Comparison of ENCODE assay signal across 9 cellular contexts in the genomic region with DNA sequence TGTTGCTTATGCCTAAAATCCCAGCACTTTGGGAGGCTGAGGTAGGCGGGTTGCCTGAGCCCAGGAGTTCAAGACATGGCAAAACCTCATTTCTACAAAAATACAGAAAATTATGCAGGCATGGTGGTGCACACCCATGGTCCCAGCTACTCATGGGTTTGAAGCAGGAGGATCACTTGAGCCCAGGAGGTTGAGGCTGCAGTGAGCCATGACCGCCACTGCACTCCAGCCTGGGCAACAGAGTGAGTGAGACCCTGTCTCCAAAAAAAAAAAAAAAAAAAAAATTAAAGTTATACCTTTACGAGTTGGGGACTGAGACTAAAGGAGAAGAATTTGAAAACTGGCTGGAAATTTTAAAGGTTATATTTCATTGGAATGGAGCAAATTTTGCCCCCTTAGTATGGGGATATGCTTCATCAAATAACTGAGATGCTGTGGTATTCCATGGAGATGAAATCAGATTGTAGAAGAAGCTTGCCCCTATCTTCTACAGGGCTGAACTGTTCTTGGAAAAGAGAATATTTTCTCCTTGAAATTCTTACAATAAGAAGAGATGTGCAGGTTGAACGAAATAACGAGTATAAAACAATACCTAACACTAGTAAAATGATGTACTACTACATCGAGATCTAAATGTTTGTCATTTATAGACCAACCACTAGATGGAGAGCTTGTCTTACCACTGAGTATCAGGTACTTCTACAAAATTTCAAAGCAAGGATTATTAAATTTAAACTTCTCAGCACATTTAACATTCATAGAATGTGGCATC. TPM values are rescaled to one million over a fixed set of nuclear protein-coding genes. Genes with fewer than 3 reads are reported as not detected.
A peak's percentile ranks its signal among the peaks of the same experiment; 100 is the strongest.
DNase-seq lines count a peak whose midpoint lies in the region; ATAC-seq and TF ChIP-seq lines count a peak whose summit lies in the region.
"Had no signal": no experiment of that assay in that cellular context is flagged by ENCODE, and none has a peak within 500 bp of the region (broad histone marks: within the 10 kb centered on the region; RNA-seq: fewer than 3 reads in every experiment).

No MANE protein-coding gene starts in this region.

- no peak for TF ChIP-seq POLR2A in lower leg skin (IDR thresholded peaks at IDR 0.05)

- peak in 1 of 2 experiments; percentile 32 for DNase-seq in Caco-2
- DNase-seq in NOMO-1 treated with dmso at 0.1 percent for 144 hours (lab: John Stamatoyannopoulos, UW; ENCODE audit: unreplicated experiment): peak; percentile 6
- no peak for DNase-seq in central memory CD8-positive, alpha-beta T cell (ENCODE audit: low spot score in 2 of 2)
- no peak for DNase-seq in lung (ENCODE audit: low spot score)
- no peak for DNase-seq in lower leg skin (ENCODE audit: low spot score in 2 of 2)
- no peak for DNase-seq in activated CD4-positive, alpha-beta T cell treated with anti-CD3 and anti-CD28 coated beads, Interleukin-2, amount 50 U/mL, for 48 hours

- no peak overlapping the region for H3K27ac ChIP-seq in lung (ENCODE audit: low read depth in 1 of 2, low read length in 1 of 2)
- H3K27ac ChIP-seq: neutrophil had no signal

- H3K4me1 ChIP-seq in Caco-2: no peaks in the 10 kb centered on the region
- no peaks in the 10 kb centered on the region for H3K4me1 ChIP-seq in lung (ENCODE audit: control insufficient read depth in 2 of 2, insufficient read depth in 2 of 2, low read length in 2 of 2)

- no peaks in the 10 kb centered on the region for H3K9me3 Mint-ChIP-seq in Caco-2 (ENCODE audit: unreplicated experiment)
- H3K9me3 Mint-ChIP-seq in central memory CD8-positive, alpha-beta T cell: no peaks in the 10 kb centered on the region

- no peaks in the 10 kb centered on the region for H3K36me3 ChIP-seq in Caco-2 (ENCODE audit: control insufficient read depth, insufficient read depth, low read length)
- H3K36me3 ChIP-seq in lung (ENCODE audit: control insufficient read depth in 2 of 2, insufficient read depth in 2 of 2, low read length in 2 of 2): no peaks in the 10 kb centered on the region
- H3K36me3 ChIP-seq: neutrophil had no signal

- intact Hi-C loops in Caco-2 (cut with micrococcal nuclease; ENCODE audit: unreplicated experiment) (loop anchor here (1.0 to 2.0 kb wide), 6 partner anchors 82 to 1000 kb away; partner anchors contain the start of gene KIFAP3), lower leg skin (cut with DNase I; ENCODE audit: low total_unique reads) (no loop called here)

- no TSS peak for BruUV-seq in Caco-2 (replicated peaks; lab: Mats Ljungman, UMichigan)

- POLR2A ChIA-PET in Caco-2 (lab: Charles Lee): no interaction called here

- H3K36me3 Mint-ChIP-seq in Caco-2 (ENCODE audit: insufficient read depth, unreplicated experiment): no peaks in the 10 kb centered on the region
- H3K36me3 Mint-ChIP-seq in central memory CD8-positive, alpha-beta T cell (ENCODE audit: insufficient read depth): peaks cover 2% of the 10 kb centered on the region

- no peak overlapping the region for H3K4me3 Mint-ChIP-seq in Caco-2 (ENCODE audit: unreplicated experiment)
- no peak overlapping the region for H3K4me3 Mint-ChIP-seq in central memory CD8-positive, alpha-beta T cell

- H3K4me3 ChIP-seq in Caco-2 (ENCODE audit: low read depth, low read length) (no peak overlapping the region), lung (no peak overlapping the region), lower leg skin (ENCODE audit: low read depth, poor library complexity, severe bottlenecking) (no peak overlapping the region)

- H3K9me3 ChIP-seq in Caco-2 (no peaks in the 10 kb centered on the region), lung (ENCODE audit: control insufficient read depth in 2 of 2, insufficient read depth in 1 of 2, low read length in 1 of 2) (no peaks in the 10 kb centered on the region)
- H3K9me3 ChIP-seq: neutrophil had no signal

- H3K27ac Mint-ChIP-seq in Caco-2 (ENCODE audit: unreplicated experiment): no peak overlapping the region
- H3K27ac Mint-ChIP-seq in central memory CD8-positive, alpha-beta T cell (ENCODE audit: low read depth): peak overlapping the region; percentile 35

- CTCF ChIA-PET in Caco-2 (lab: Charles Lee): no interaction called here

- H3K27me3 Mint-ChIP-seq in Caco-2 (ENCODE audit: insufficient read depth, unreplicated experiment): no peaks in the 10 kb centered on the region
- no peaks in the 10 kb centered on the region for H3K27me3 Mint-ChIP-seq in central memory CD8-positive, alpha-beta T cell

- H3K4me1 Mint-ChIP-seq in Caco-2 (ENCODE audit: low read depth, unreplicated experiment): peaks cover 5% of the 10 kb centered on the region
- peaks cover 10% of the 10 kb centered on the region for H3K4me1 Mint-ChIP-seq in central memory CD8-positive, alpha-beta T cell

- TF ChIP-seq CTCF in Caco-2 (IDR thresholded peaks at IDR 0.05; ENCODE audit: insufficient read depth in 1 of 2, low read depth in 1 of 2, low read length in 1 of 2, severe bottlenecking in 1 of 2, unreplicated experiment in 1 of 2) (peak; percentile 67 to 68), lung (IDR thresholded peaks at IDR 0.05; ENCODE audit: control extremely low read depth, extremely low read depth) (peak; percentile 41), lower leg skin (IDR thresholded peaks at IDR 0.05) (no peak)

- peak; percentile 77 for ATAC-seq in GM19035 (IDR thresholded peaks at IDR 0.05; ENCODE audit: unreplicated experiment)
- peak; percentile 58 for ATAC-seq in HG03521 (IDR thresholded peaks at IDR 0.05; ENCODE audit: unreplicated experiment)
- peak; percentile 64 for ATAC-seq in central memory CD8-positive, alpha-beta T cell (replicated peaks; ENCODE audit: extremely low read depth, poor library complexity, severe bottlenecking)
- ATAC-seq in lung (ENCODE audit: insufficient read depth, low FRiP score): peak; percentile 79

- 48 to 53% methylated on average over 6 of the region's 6 CpGs for WGBS in lung, 2 donors
- WGBS in lower leg skin, 2 donors: 42% methylated on average over 6 of the region's 6 CpGs

- no peaks in the 10 kb centered on the region for H3K27me3 ChIP-seq in Caco-2 (replicated peaks; ENCODE audit: control insufficient read depth, insufficient read depth, low read length)
- no peaks in the 10 kb centered on the region for H3K27me3 ChIP-seq in lung (ENCODE audit: control insufficient read depth, insufficient read depth)
- H3K27me3 ChIP-seq: neutrophil had no signal

RNA-seq across cellular contexts. Expression of gene SCYL3, which starts 34.9 kb away (rescaled TPM):
- 5.9 and 6.7 TPM in 2 replicates for total RNA-seq in Caco-2 (2022)
- 10 to 100 TPM in 1 of 2 donors, 1 to 10 TPM in 1; 9.5 to 16.0 TPM for total RNA-seq in lung
- 1 to 10 TPM; 3.8 to 5.7 TPM for polyA plus RNA-seq in lung
- total RNA-seq in lower leg skin: 10 to 100 TPM; 17.2 to 24.0 (median 17.7) TPM

Comparison
In these comparisons a context has a peak if more than half of its experiments do, and no peak if none do; other contexts are left out.
1. CTCF ChIP-seq: peak in Caco-2 (2 of 2) and lung (single experiment); none in lower leg skin (0 of 3).
2. Peak in every context shown above with its lines, with median percentiles within 50 percentile points of each other: ATAC-seq.